28 cellular contexts compared by ENCODE assay signal in genomic region chr6:139430897-139431601, GRCh38. TPM values are rescaled to one million over a fixed set of nuclear protein-coding genes. Genes with fewer than 3 reads are reported as not detected.
DNase-seq lines count a peak whose midpoint lies in the region; ATAC-seq, FAIRE-seq and TF ChIP-seq lines count a peak whose summit lies in the region.
"Had no signal": no experiment of that assay in that cellular context is flagged by ENCODE, and none has a peak within 500 bp of the region (broad histone marks: within the 10 kb centered on the region; RNA-seq: fewer than 3 reads in every experiment).

No MANE protein-coding gene starts in this region.

- no peak overlapping the region for H2BK120ac ChIP-seq in H1 (replicated peaks; ENCODE audit: low read depth, low read length)

- H3K79me1 ChIP-seq in H1 (ENCODE audit: low read depth, low read length): no peaks in the 10 kb centered on the region; the same call in 1 of the 2 replicates

- DNase-seq in NCI-H526 (lab: John Stamatoyannopoulos, UW): peak; percentile 10 to 31
- DNase-seq in NCI-H526 treated with DMSO at 0.1 percent for 48 hours (lab: John Stamatoyannopoulos, UW): no peak
- DNase-seq in H1 (ENCODE audit: low read depth in 1 of 2, low spot score in 2 of 2): no peak
- no peak for DNase-seq in upper lobe of right lung
- no peak for DNase-seq in stimulated activated naive B cell treated with anti-CD40 and anti-IgM and Interleukin-4, amounts not matched to agents 10 μg/mL and 1 μg/mL and 100 μg/mL, for 72 hours
- no peak for DNase-seq in brain microvascular endothelial cell
- DNase-seq in GM23338 (ENCODE audit: low spot score): no peak
- DNase-seq: CD4-positive, CD25-positive, alpha-beta regulatory T cell; DMS79; EL; GDM1; H7; NCI-H1048; NCI-H1417; NCI-H1694; NCI-H2029 treated with DMSO at 0.1 percent for 48 hours; NCI-H2171; NCI-H345; NCI-H524 treated with DMSO at 0.1 percent for 48 hours; Right ventricle myocardium superior; RPMI8226 had no signal

- ATAC-seq in gastroesophageal sphincter (peak; percentile 50), upper lobe of right lung (peak; percentile 45), GM23338 (no peak)
- ATAC-seq in stimulated activated naive B cell treated with anti-CD40 and anti-IgM and Interleukin-4, amounts not matched to agents 10 μg/mL and 1 μg/mL and 100 μg/mL, for 72 hours (replicated peaks): no peak
- ATAC-seq: GM12878 had no signal

- H3K4ac ChIP-seq in H1 (replicated peaks; ENCODE audit: insufficient read length, low read depth, low read length): no peak overlapping the region

- intact Hi-C loops in upper lobe of right lung (cut with DNase I): no loop called here

- H2BK12ac ChIP-seq in H1 (ENCODE audit: low read depth, low read length): no peak overlapping the region

- H3K27ac ChIP-seq in H1 (ENCODE audit: low read depth, low read length) (no peak overlapping the region), gastroesophageal sphincter (no peak overlapping the region), upper lobe of right lung (no peak overlapping the region), brain microvascular endothelial cell (no peak overlapping the region), GM23338 (ENCODE audit: low read depth) (no peak overlapping the region)
- H3K27ac ChIP-seq: BLaER1, KMS-11, SJSA1 had no signal

- H3K18ac ChIP-seq in H1 (ENCODE audit: extremely low read depth, low read length): no peak overlapping the region

- no peak overlapping the region for H2AK5ac ChIP-seq in H1 (ENCODE audit: low read depth, low read length)

- H4K5ac ChIP-seq in H1 (ENCODE audit: insufficient read length, low read depth, low read length): no peak overlapping the region

- no peak for TF ChIP-seq POLR2A in H1 (IDR thresholded peaks at IDR 0.05; ENCODE audit: control extremely low read depth in 1 of 2, low read depth in 2 of 2, low read length in 2 of 2)
- no peak for TF ChIP-seq POLR2A in gastroesophageal sphincter (IDR thresholded peaks at IDR 0.05)

- H3K56ac ChIP-seq in H1 (replicated peaks; ENCODE audit: insufficient read length, low read depth, low read length): no peak overlapping the region

- no peak overlapping the region for H3K4me3 Mint-ChIP-seq in stimulated activated naive B cell treated with anti-CD40 and anti-IgM and Interleukin-4, amounts not matched to agents 10 μg/mL and 1 μg/mL and 100 μg/mL, for 72 hours
- H3K4me3 Mint-ChIP-seq in GM23338: no peak overlapping the region
- H3K4me3 Mint-ChIP-seq: CD4-positive, CD25-positive, alpha-beta regulatory T cell had no signal

- H3K27me3 ChIP-seq in H1 (replicated peaks in 1 of 4; ENCODE audit: control insufficient read depth in 3 of 4, extremely low read depth in 1 of 4, insufficient read depth in 3 of 4, low read length in 3 of 4) (no peaks in the 10 kb centered on the region), gastroesophageal sphincter (no peaks in the 10 kb centered on the region), upper lobe of right lung (no peaks in the 10 kb centered on the region), brain microvascular endothelial cell (replicated peaks) (no peaks in the 10 kb centered on the region), GM23338 (ENCODE audit: insufficient read depth) (no peaks in the 10 kb centered on the region)
- H3K27me3 ChIP-seq: BLaER1, SJSA1 had no signal

- H3K4me1 ChIP-seq in H1 (replicated peaks in 1 of 4; ENCODE audit: control insufficient read depth in 3 of 4, insufficient read depth in 4 of 4, low read length in 3 of 4) (peaks cover 0 to 3% (median 0%) of the 10 kb centered on the region in 4 experiments; a peak in 1 of 7 replicates), gastroesophageal sphincter (no peaks in the 10 kb centered on the region), upper lobe of right lung (no peaks in the 10 kb centered on the region), GM23338 (ENCODE audit: insufficient read depth) (peaks cover 9% of the 10 kb centered on the region)
- H3K4me1 ChIP-seq: BLaER1, SJSA1 had no signal

- H4K8ac ChIP-seq in H1 (ENCODE audit: extremely low read depth, insufficient read depth, low read length): no peak overlapping the region

- WGBS in H1 (ENCODE audit: extremely low coverage in 1 of 2, insufficient coverage in 1 of 2, insufficient read length in 1 of 2, insufficient replicate concordance in 2 of 2, low coverage in 1 of 2, low lambda C conversion rate in 2 of 2, missing lambda C conversion rate in 1 of 2), 2 experiments: 94% methylated on average over 4 of the region's 4 CpGs; no CpG with 5 or more reads in 1 of the 2 experiments
- WGBS in gastroesophageal sphincter (ENCODE audit: low coverage in 1 of 2), 2 donors: 88 to 90% methylated on average over 2 to 4 of the region's 4 CpGs

- no peak for TF ChIP-seq EP300 in H1 (IDR thresholded peaks at IDR 0.05; ENCODE audit: borderline replicate concordance in 1 of 2, low read depth in 2 of 2, low read length in 2 of 2)
- no peak for TF ChIP-seq EP300 in gastroesophageal sphincter (IDR thresholded peaks at IDR 0.05)

- CTCF ChIA-PET in H1 (lab: Charles Lee; ENCODE audit: partially characterized antibody): interaction anchor here (0.5 kb wide), 1 partner anchor 62 kb away, joined by 3 read pairs; no protein-coding TSS in a partner anchor

- H3K9ac ChIP-seq in H1 (replicated peaks in 1 of 4; ENCODE audit: extremely low read depth in 1 of 4, low read depth in 3 of 4, low read length in 3 of 4): no peak overlapping the region
- H3K9ac ChIP-seq: BLaER1, KMS-11 had no signal

- H4K20me1 ChIP-seq in H1 (replicated peaks in 1 of 2; ENCODE audit: control insufficient read depth in 1 of 2, insufficient read depth in 2 of 2, low read length in 2 of 2): no peaks in the 10 kb centered on the region
- no peaks in the 10 kb centered on the region for H4K20me1 ChIP-seq in GM23338 (replicated peaks; ENCODE audit: insufficient read depth)
- H4K20me1 ChIP-seq: BLaER1 had no signal

- H3K79me2 ChIP-seq in H1 (ENCODE audit: control insufficient read depth in 1 of 2, insufficient read depth in 2 of 2, low read length in 2 of 2) (no peaks in the 10 kb centered on the region), GM23338 (replicated peaks; ENCODE audit: insufficient read depth) (no peaks in the 10 kb centered on the region)

- no peak overlapping the region for H2BK20ac ChIP-seq in H1 (ENCODE audit: low read length)

- no peak overlapping the region for H3K4me3 ChIP-seq in H1 (ENCODE audit: extremely low read depth in 1 of 4, insufficient read depth in 2 of 4, low read depth in 3 of 4, low read length in 4 of 4)
- no peak overlapping the region for H3K4me3 ChIP-seq in gastroesophageal sphincter
- H3K4me3 ChIP-seq in upper lobe of right lung: no peak overlapping the region
- H3K4me3 ChIP-seq in brain microvascular endothelial cell (ENCODE audit: low read depth, low read length): no peak overlapping the region
- no peak overlapping the region for H3K4me3 ChIP-seq in GM23338
- H3K4me3 ChIP-seq: BLaER1, GM12878, SJSA1 had no signal

- H3K14ac ChIP-seq in H1 (ENCODE audit: insufficient read length): no peak overlapping the region

- peaks cover 2 to 4% of the 10 kb centered on the region in 2 donors for H3K9me3 Mint-ChIP-seq in stimulated activated naive B cell treated with anti-CD40 and anti-IgM and Interleukin-4, amounts not matched to agents 10 μg/mL and 1 μg/mL and 100 μg/mL, for 72 hours
- H3K9me3 Mint-ChIP-seq in GM23338: peaks cover 4% of the 10 kb centered on the region; the same call in 1 of the 3 replicates

- in situ Hi-C loops in brain microvascular endothelial cell (cut with HindIII; ENCODE audit: low pct_ligation_motif_present, low sequenced_read_pairs): no loop called here

- no peaks in the 10 kb centered on the region; the same call in 1 of the 2 replicates for H3K9me2 ChIP-seq in GM23338 (ENCODE audit: insufficient read depth)

- POLR2A ChIA-PET in H1 (lab: Charles Lee; ENCODE audit: partially characterized antibody): interaction anchor here (2.4 kb wide), 1 partner anchor 56 kb away, joined by 10 read pairs; the partner anchor contains the start of gene CITED2

- no peak overlapping the region for H2AFZ ChIP-seq in H1 (ENCODE audit: low read length)
- no peak overlapping the region for H2AFZ ChIP-seq in GM23338

- H3K4me1 Mint-ChIP-seq in stimulated activated naive B cell treated with anti-CD40 and anti-IgM and Interleukin-4, amounts not matched to agents 10 μg/mL and 1 μg/mL and 100 μg/mL, for 72 hours: peaks cover 5 to 16% of the 10 kb centered on the region in 2 donors
- H3K4me1 Mint-ChIP-seq in GM23338: peaks cover 11% of the 10 kb centered on the region; the same call in 2 of the 3 replicates

- no peak for TF ChIP-seq CTCF in H1 (IDR thresholded peaks at IDR 0.05; ENCODE audit: control extremely low read depth in 1 of 3, insufficient read depth in 1 of 3, low read depth in 1 of 3, low read length in 3 of 3)
- no peak for TF ChIP-seq CTCF in gastroesophageal sphincter (IDR thresholded peaks at IDR 0.05)
- TF ChIP-seq CTCF in upper lobe of right lung (IDR thresholded peaks at IDR 0.05): no peak
- no peak for TF ChIP-seq CTCF in brain microvascular endothelial cell (IDR thresholded peaks at IDR 0.05; ENCODE audit: low read depth, low read length, missing control alignments)
- TF ChIP-seq CTCF in GM23338 (conservative IDR thresholded peaks at IDR 0.05; ENCODE audit: low read depth in 2 of 2): no peak

- FAIRE-seq in H1 (lab: Jason Lieb, UNC): no peak
- FAIRE-seq: A204.1, GM12878 had no signal

- no peak overlapping the region for H3K4me2 ChIP-seq in H1 (ENCODE audit: insufficient read depth in 1 of 2, low read depth in 2 of 2, low read length in 2 of 2)
- no peak overlapping the region for H3K4me2 ChIP-seq in GM23338
- H3K4me2 ChIP-seq: BLaER1, KMS-11 had no signal

- no peak overlapping the region for H3K23ac ChIP-seq in H1 (ENCODE audit: insufficient read length)

- H3K27me3 Mint-ChIP-seq in stimulated activated naive B cell treated with anti-CD40 and anti-IgM and Interleukin-4, amounts not matched to agents 10 μg/mL and 1 μg/mL and 100 μg/mL, for 72 hours: no peaks in the 10 kb centered on the region
- peaks cover 4% of the 10 kb centered on the region for H3K27me3 Mint-ChIP-seq in GM23338 (ENCODE audit: insufficient read depth, low read depth, poor library complexity)
- H3K27me3 Mint-ChIP-seq: IgD-negative memory B cell had no signal

- H3K36me3 ChIP-seq in H1 (ENCODE audit: control insufficient read depth in 2 of 4, insufficient read depth in 4 of 4, low read length in 3 of 4) (no peaks in the 10 kb centered on the region), gastroesophageal sphincter (no peaks in the 10 kb centered on the region), upper lobe of right lung (no peaks in the 10 kb centered on the region), brain microvascular endothelial cell (replicated peaks) (no peaks in the 10 kb centered on the region), GM23338 (ENCODE audit: insufficient read depth) (no peaks in the 10 kb centered on the region)
- H3K36me3 ChIP-seq: BLaER1, SJSA1 had no signal

- no peaks in the 10 kb centered on the region for H3K23me2 ChIP-seq in H1 (ENCODE audit: low read depth, low read length)

- H2BK15ac ChIP-seq in H1 (ENCODE audit: low read length): no peak overlapping the region

- no peak overlapping the region for H2BK5ac ChIP-seq in H1 (ENCODE audit: low read depth, low read length)

- no peak for TF ChIP-seq RAD21 in H1 (IDR thresholded peaks at IDR 0.05 in 1 of 2, conservative IDR thresholded peaks at IDR 0.05 in 1 of 2; ENCODE audit: low read depth in 2 of 2, low read length in 2 of 2)

- peaks cover 0 to 7% of the 10 kb centered on the region in 2 donors for H3K36me3 Mint-ChIP-seq in stimulated activated naive B cell treated with anti-CD40 and anti-IgM and Interleukin-4, amounts not matched to agents 10 μg/mL and 1 μg/mL and 100 μg/mL, for 72 hours
- no peaks in the 10 kb centered on the region for H3K36me3 Mint-ChIP-seq in GM23338 (ENCODE audit: low read depth)

- no peak overlapping the region for H4K91ac ChIP-seq in H1 (replicated peaks; ENCODE audit: insufficient read length, low read length)

- H3F3A ChIP-seq in GM23338 (replicated peaks; ENCODE audit: low read depth): no peaks in the 10 kb centered on the region

- H3K9me3 ChIP-seq in H1 (ENCODE audit: insufficient read depth in 2 of 2, low read depth in 1 of 2, low read length in 1 of 2) (no peaks in the 10 kb centered on the region), gastroesophageal sphincter (no peaks in the 10 kb centered on the region), upper lobe of right lung (no peaks in the 10 kb centered on the region)
- H3K9me3 ChIP-seq: SJSA1 had no signal

- H3K27ac Mint-ChIP-seq in stimulated activated naive B cell treated with anti-CD40 and anti-IgM and Interleukin-4, amounts not matched to agents 10 μg/mL and 1 μg/mL and 100 μg/mL, for 72 hours: no peak overlapping the region
- no peak overlapping the region for H3K27ac Mint-ChIP-seq in GM23338
- H3K27ac Mint-ChIP-seq: CD4-positive, CD25-positive, alpha-beta regulatory T cell; IgD-negative memory B cell had no signal

RNA-seq across cellular contexts. Expression of gene CITED2, which starts 56.6 kb away (rescaled TPM):
- total RNA-seq in H1 (2021; fragmentation: NEBNext Ultra II Directional; extraction: Animal tissue kit (Norgen Biotek cat#: 25700)): 89.1 and 97.1 TPM in 2 replicates
- polyA plus RNA-seq in H1 (2011; rRNA removed) (115 and 179 TPM in 2 replicates), GM23338 (2016; fragmentation: Nextera tagmentation; extraction: Ambion mirVana) (24.8 and 26.6 TPM in 2 replicates)
- polyA plus RNA-seq in H1 (2011; cell fraction: cytosol; rRNA removed): 71.8 TPM
- polyA plus RNA-seq in H1 (2011; cell fraction: nucleus; rRNA removed): 95.8 TPM
- polyA plus RNA-seq in H1 (2012, experiment 1 of 2): 48.9 to 68.3 TPM (median 60.3 TPM) in 4 replicates
- polyA plus RNA-seq in H1 (2012, experiment 2 of 2): 39.7 TPM
- polyA plus RNA-seq in H1 (2013, experiment 1 of 2): 42.8 TPM
- 45.1 TPM for polyA plus RNA-seq in H1 (2013, experiment 2 of 2)
- 24.7 and 27.3 TPM in 2 replicates for polyA minus RNA-seq in H1 (2011; rRNA and poly(A)+ RNA removed)
- polyA minus RNA-seq in H1 (2011; cell fraction: cytosol; rRNA and poly(A)+ RNA removed): 83.5 TPM
- 66.4 TPM for polyA minus RNA-seq in H1 (2011; cell fraction: nucleus; rRNA and poly(A)+ RNA removed)
- total RNA-seq in gastroesophageal sphincter (100 to 1,000 TPM; 103 to 553 (median 336) TPM), upper lobe of right lung (278 TPM)
- 74.4 and 76.9 TPM in 2 replicates for total RNA-seq in GM23338 (2014; rRNA removed; shearing (Covaris generic))

Comparison
In these comparisons a context has a peak if more than half of its experiments do, and no peak if none do; other contexts are left out.
1. DNase-seq: peak in NCI-H526 (2 of 2); none in NCI-H526 treated with DMSO at 0.1 percent for 48 hours (single experiment), H1 (0 of 2), upper lobe of right lung (single experiment), stimulated activated naive B cell treated with anti-CD40 and anti-IgM and Interleukin-4, amounts not matched to agents 10 μg/mL and 1 μg/mL and 100 μg/mL, for 72 hours (single experiment), brain microvascular endothelial cell (single experiment) and GM23338 (single experiment).
2. ATAC-seq: peak in gastroesophageal sphincter (single experiment) and upper lobe of right lung (single experiment); none in stimulated activated naive B cell treated with anti-CD40 and anti-IgM and Interleukin-4, amounts not matched to agents 10 μg/mL and 1 μg/mL and 100 μg/mL, for 72 hours (0 of 2) and GM23338 (single experiment).